Comparison of ENCODE assay signal across 20 cellular contexts in genomic region chr9:134553061-134553891, GRCh38.
DNase-seq lines count a peak whose midpoint lies in the region; ATAC-seq and TF ChIP-seq lines count a peak whose summit lies in the region.
"Had no signal": no experiment of that assay in that cellular context is flagged by ENCODE, and none has a peak within 500 bp of the region (broad histone marks: within the 10 kb centered on the region; RNA-seq: fewer than 3 reads in every experiment).

No MANE protein-coding gene starts in this region.

- peaks cover 14% of the 10 kb centered on the region for H3K27me3 Mint-ChIP-seq in activated naive CD4-positive, alpha-beta T cell treated with anti-CD3 and anti-CD28 coated beads, Interleukin-2, amount 10 ng/mL, durations not matched to agents 7 days and 5 days
- H3K27me3 Mint-ChIP-seq: activated CD4-positive, alpha-beta memory T cell treated with anti-CD3 and anti-CD28 coated beads, Interleukin-2, amount 10 ng/mL, durations not matched to agents 7 days and 5 days had no signal

- peak overlapping the region; percentile 92 for H2AK5ac ChIP-seq in trophoblast cell (ENCODE audit: low read length)

- CTCF ChIA-PET in GM10248 (lab: Yijun Ruan, JAX), result interaction anchor here (1.3 kb wide), 1 partner anchor 16 kb away, joined by 5 read pairs; no protein-coding TSS in a partner anchor
- CTCF ChIA-PET in activated naive CD4-positive, alpha-beta T cell treated with anti-CD3 and anti-CD28 coated beads, Interleukin-2, amount 10 ng/mL, durations not matched to agents 7 days and 5 days (lab: Charles Lee), result no interaction called here

- peak overlapping the region; percentile 62 for H3K9ac ChIP-seq in BLaER1
- H3K9ac ChIP-seq in trophoblast cell (ENCODE audit: low read length), result no peak overlapping the region

- H3K9me3 Mint-ChIP-seq in activated naive CD4-positive, alpha-beta T cell treated with anti-CD3 and anti-CD28 coated beads, Interleukin-2, amount 10 ng/mL, durations not matched to agents 7 days and 5 days, result peaks cover 2% of the 10 kb centered on the region
- H3K9me3 Mint-ChIP-seq: central memory CD8-positive, alpha-beta T cell; natural killer cell; T-helper 2 cell treated with Interferon-gamma antibody and Interleukin-4, amounts not matched to agents 5 μg/mL and 100 μg/mL, for 36 hours had no signal

- POLR2A ChIA-PET in GM10248 (lab: Yijun Ruan, JAX), result no interaction called here

- no peaks in the 10 kb centered on the region for H3K4me1 Mint-ChIP-seq in activated naive CD4-positive, alpha-beta T cell treated with anti-CD3 and anti-CD28 coated beads, Interleukin-2, amount 10 ng/mL, durations not matched to agents 7 days and 5 days
- H3K4me1 Mint-ChIP-seq: activated CD4-positive, alpha-beta memory T cell treated with anti-CD3 and anti-CD28 coated beads, Interleukin-2, amount 10 ng/mL, durations not matched to agents 7 days and 5 days; central memory CD8-positive, alpha-beta T cell had no signal

- H3K4me3 ChIP-seq in BLaER1, result peak overlapping the region; percentile 48
- no peak overlapping the region for H3K4me3 ChIP-seq in RWPE2 (ENCODE audit: severe bottlenecking)
- no peak overlapping the region for H3K4me3 ChIP-seq in trophoblast cell (ENCODE audit: low read depth, low read length)
- H3K4me3 ChIP-seq in lower leg skin (ENCODE audit: low read depth, poor library complexity, severe bottlenecking), result no peak overlapping the region
- H3K4me3 ChIP-seq: esophagus squamous epithelium had no signal

- intact Hi-C loops in lower leg skin (cut with DNase I; ENCODE audit: low total_unique reads), result no loop called here

- no peak for ATAC-seq in RWPE2 (ENCODE audit: low read depth)
- no peak for ATAC-seq in HG03439 (IDR thresholded peaks at IDR 0.05; ENCODE audit: unreplicated experiment)
- ATAC-seq: CD8-positive, alpha-beta T cell; natural killer cell had no signal

- peak overlapping the region; percentile 98 for H3K4me2 ChIP-seq in BLaER1
- H3K4me2 ChIP-seq in trophoblast cell (ENCODE audit: low read length), result no peak overlapping the region

- H4K91ac ChIP-seq in trophoblast cell (ENCODE audit: low read depth, low read length), result peak overlapping the region; percentile 97

- H3K27ac Mint-ChIP-seq in activated naive CD4-positive, alpha-beta T cell treated with anti-CD3 and anti-CD28 coated beads, Interleukin-2, amount 10 ng/mL, durations not matched to agents 7 days and 5 days, result no peak overlapping the region
- H3K27ac Mint-ChIP-seq: activated CD4-positive, alpha-beta memory T cell treated with anti-CD3 and anti-CD28 coated beads, Interleukin-2, amount 10 ng/mL, durations not matched to agents 7 days and 5 days; CD8-positive, alpha-beta T cell; natural killer cell; T-helper 2 cell treated with Interferon-gamma antibody and Interleukin-4, amounts not matched to agents 5 μg/mL and 100 μg/mL, for 36 hours had no signal

- peak overlapping the region; percentile 92 for H2BK120ac ChIP-seq in trophoblast cell (ENCODE audit: insufficient read depth, low read length, poor library complexity)

- H4K12ac ChIP-seq in trophoblast cell (ENCODE audit: low read depth, low read length), result no peak overlapping the region

- H2AFZ ChIP-seq in trophoblast cell (ENCODE audit: insufficient read depth, low read length, poor library complexity), result no peak overlapping the region

- no peak overlapping the region for H3K23ac ChIP-seq in trophoblast cell (ENCODE audit: low read length)

- peak overlapping the region; percentile 64 for H3K4ac ChIP-seq in trophoblast cell (ENCODE audit: low read depth, low read length)

- TF ChIP-seq POLR2A in lower leg skin (IDR thresholded peaks at IDR 0.05), result no peak

- WGBS in trophoblast cell (ENCODE audit: extremely low coverage, insufficient coverage, insufficient read length), result no CpG with 5 or more reads among the region's 26 CpGs
- 41 to 54% methylated on average over 22 to 26 of the region's 26 CpGs for WGBS in lower leg skin, 2 donors

- H3K36me3 ChIP-seq in BLaER1 (no peaks in the 10 kb centered on the region), RWPE2 (ENCODE audit: low read depth) (no peaks in the 10 kb centered on the region), trophoblast cell (ENCODE audit: control insufficient read depth in 1 of 2, insufficient read depth in 2 of 2, low read length in 2 of 2) (no peaks in the 10 kb centered on the region)
- H3K36me3 ChIP-seq: esophagus squamous epithelium had no signal

- H3K4me1 ChIP-seq in BLaER1 (peaks cover 89% of the 10 kb centered on the region), RWPE2 (ENCODE audit: insufficient read depth, poor library complexity, severe bottlenecking) (peaks cover 14% of the 10 kb centered on the region), trophoblast cell (ENCODE audit: control insufficient read depth in 1 of 2, insufficient read depth in 2 of 2, low read length in 2 of 2) (peaks cover 31 to 46% of the 10 kb centered on the region in 2 experiments)

- peak overlapping the region; percentile 94 for H3K18ac ChIP-seq in trophoblast cell (ENCODE audit: low read length)

- DNase-seq in RWPE2 (ENCODE audit: low spot score) (peak; percentile 33), hepatic stellate cell (ENCODE audit: low spot score) (peak; percentile 36), trophoblast cell (no peak), lower leg skin (ENCODE audit: low spot score in 2 of 2) (no peak), GM10248 (ENCODE audit: extremely low spot score) (no peak)
- no peak for DNase-seq in activated naive CD4-positive, alpha-beta T cell treated with anti-CD3 and anti-CD28 coated beads, Interleukin-2, amount 10 ng/mL, durations not matched to agents 7 days and 5 days
- DNase-seq: activated CD4-positive, alpha-beta memory T cell treated with anti-CD3 and anti-CD28 coated beads, Interleukin-2, amount 10 ng/mL, durations not matched to agents 7 days and 5 days; activated CD4-positive, CD25-positive, alpha-beta regulatory T cell; activated naive CD4-positive, alpha-beta T cell; CD8-positive, alpha-beta T cell; DMS53; esophagus squamous epithelium; HFFc6; natural killer cell; NCI-H2081 treated with DMSO at 0.1 percent for 48 hours; NCI-H510A treated with DMSO at 0.1 percent for 48 hours had no signal

- peak overlapping the region; percentile 90 for H2BK5ac ChIP-seq in trophoblast cell (ENCODE audit: low read depth, low read length, poor library complexity)

- TF ChIP-seq CTCF in RWPE2 (IDR thresholded peaks at IDR 0.05; ENCODE audit: poor library complexity, severe bottlenecking), result no peak
- TF ChIP-seq CTCF in lower leg skin (IDR thresholded peaks at IDR 0.05), result no peak
- TF ChIP-seq CTCF in GM10248 (IDR thresholded peaks at IDR 0.05; ENCODE audit: control extremely low read depth, extremely low read depth, low read depth, missing control alignments), result no peak

- H3K79me1 ChIP-seq in trophoblast cell (ENCODE audit: low read length), result peaks cover 47% of the 10 kb centered on the region

- H3K36me3 Mint-ChIP-seq in activated naive CD4-positive, alpha-beta T cell treated with anti-CD3 and anti-CD28 coated beads, Interleukin-2, amount 10 ng/mL, durations not matched to agents 7 days and 5 days, result no peaks in the 10 kb centered on the region
- H3K36me3 Mint-ChIP-seq: CD8-positive, alpha-beta T cell; natural killer cell had no signal

- H3K4me3 Mint-ChIP-seq in activated naive CD4-positive, alpha-beta T cell treated with anti-CD3 and anti-CD28 coated beads, Interleukin-2, amount 10 ng/mL, durations not matched to agents 7 days and 5 days, result no peak overlapping the region
- H3K4me3 Mint-ChIP-seq: activated CD4-positive, alpha-beta memory T cell treated with anti-CD3 and anti-CD28 coated beads, Interleukin-2, amount 10 ng/mL, durations not matched to agents 7 days and 5 days; CD8-positive, alpha-beta T cell; central memory CD8-positive, alpha-beta T cell; natural killer cell; T-helper 2 cell treated with Interferon-gamma antibody and Interleukin-4, amounts not matched to agents 5 μg/mL and 100 μg/mL, for 36 hours had no signal

- H3K9me3 ChIP-seq in BLaER1 (no peaks in the 10 kb centered on the region; the same call in 1 of the 2 replicates), RWPE2 (ENCODE audit: severe bottlenecking) (no peaks in the 10 kb centered on the region), trophoblast cell (ENCODE audit: insufficient read depth, low read depth, low read length) (no peaks in the 10 kb centered on the region)
- H3K9me3 ChIP-seq: esophagus squamous epithelium had no signal

- H3K27ac ChIP-seq in BLaER1 (peak overlapping the region; percentile 80), RWPE2 (ENCODE audit: poor library complexity, severe bottlenecking) (peak overlapping the region; percentile 74), trophoblast cell (ENCODE audit: low read depth, low read length) (no peak overlapping the region)

- peak overlapping the region; percentile 64 for H4K8ac ChIP-seq in trophoblast cell (ENCODE audit: low read depth, low read length)

- H3K79me2 ChIP-seq in trophoblast cell (ENCODE audit: control insufficient read depth, insufficient read depth, low read length, poor library complexity), result peaks cover 7% of the 10 kb centered on the region

- H4K20me1 ChIP-seq in BLaER1, result no peaks in the 10 kb centered on the region

- peak overlapping the region; percentile 97 for H2BK12ac ChIP-seq in trophoblast cell (ENCODE audit: low read length)

- peak overlapping the region; percentile 91 for H3K14ac ChIP-seq in trophoblast cell (ENCODE audit: low read length)

- H3K27me3 ChIP-seq in BLaER1 (no peaks in the 10 kb centered on the region), RWPE2 (ENCODE audit: insufficient read depth, poor library complexity, severe bottlenecking) (no peaks in the 10 kb centered on the region), trophoblast cell (ENCODE audit: insufficient read depth, low read length) (no peaks in the 10 kb centered on the region)

Comparison
In these comparisons a context has a peak if more than half of its experiments do, and no peak if none do; other contexts are left out.
1. DNase-seq: peak in RWPE2 (single experiment) and hepatic stellate cell (single experiment); none in trophoblast cell (0 of 2), lower leg skin (0 of 2), GM10248 (single experiment) and activated naive CD4-positive, alpha-beta T cell treated with anti-CD3 and anti-CD28 coated beads, Interleukin-2, amount 10 ng/mL, durations not matched to agents 7 days and 5 days (single experiment).